8 cellular contexts compared by ENCODE assay signal in the genomic region with DNA sequence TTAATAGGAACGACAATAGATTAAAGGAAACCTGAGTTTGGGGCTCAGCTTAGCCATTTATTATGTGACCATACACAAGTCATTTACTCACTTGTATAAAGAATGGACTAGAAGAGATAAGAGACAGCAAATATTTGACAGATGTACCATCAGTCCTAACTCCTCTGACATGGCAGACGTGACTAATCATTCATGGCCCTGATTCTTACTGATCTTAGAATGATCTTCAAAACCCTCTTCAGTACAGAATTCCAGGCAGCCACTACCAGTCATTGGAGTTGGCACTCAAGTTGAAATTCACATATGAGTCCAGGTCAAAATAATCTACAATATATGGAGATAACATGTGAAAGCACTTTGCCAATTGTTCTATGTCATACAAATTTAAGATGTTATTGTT.
"Had no signal": no experiment of that assay in that cellular context is flagged by ENCODE, and none has a peak within 500 bp of the region (broad histone marks: within the 10 kb centered on the region; RNA-seq: fewer than 3 reads in every experiment).

No MANE protein-coding gene starts in this region.

- DNase-seq: H9, HCEC 1CT, IMR-90, KBM-7 had no signal

- H2AFZ ChIP-seq: GM23338 had no signal

- H3K4me2 ChIP-seq: GM23338 had no signal

- ATAC-seq: GM23338 had no signal

- H3K4me3 ChIP-seq: GM23338 had no signal

- FAIRE-seq: H1, H54, HTR-8/SVneo had no signal
